In genomic region chr20:10672579-10673127, GRCh38 we compare ENCODE assay signal across 8 cellular contexts. TPM values are rescaled to one million over a fixed set of nuclear protein-coding genes. Genes with fewer than 3 reads are reported as not detected.
DNase-seq lines count a peak whose midpoint lies in the region; ATAC-seq and TF ChIP-seq lines count a peak whose summit lies in the region.

No MANE protein-coding gene starts in this region.

- DNase-seq in NOMO-1 (lab: John Stamatoyannopoulos, UW; ENCODE audit: unreplicated experiment in 2 of 2) (peak; percentile 39 to 58), NOMO-1 treated with dmso at 0.1 percent for 144 hours (lab: John Stamatoyannopoulos, UW; ENCODE audit: unreplicated experiment) (no peak), NCI-H345 (lab: John Stamatoyannopoulos, UW) (peak; percentile 55), activated T-cell treated with anti-CD3 and anti-CD28 coated beads for 48 hours (ENCODE audit: low read depth) (peak; percentile 39), fibroblast of mammary gland (ENCODE audit: low read depth) (peak; percentile 66), ureter (ENCODE audit: low spot score) (peak; percentile 66), H4 (ENCODE audit: low spot score) (no peak)
- DNase-seq in naive thymus-derived CD8-positive, alpha-beta T cell = no peak

- H3K36me3 Mint-ChIP-seq in naive thymus-derived CD8-positive, alpha-beta T cell = peaks cover 0 to 3% (median 0%) of the 10 kb centered on the region in 3 donors

- H3K4me1 Mint-ChIP-seq in naive thymus-derived CD8-positive, alpha-beta T cell = peaks cover 6 to 30% (median 16%) of the 10 kb centered on the region in 4 donors

- peaks cover 37 to 63% (median 52%) of the 10 kb centered on the region in 5 donors for H3K27me3 Mint-ChIP-seq in naive thymus-derived CD8-positive, alpha-beta T cell

- no peaks in the 10 kb centered on the region for H3K9me3 Mint-ChIP-seq in naive thymus-derived CD8-positive, alpha-beta T cell

- peak overlapping the region; percentile 55 to 85 (median 73) for H3K4me3 Mint-ChIP-seq in naive thymus-derived CD8-positive, alpha-beta T cell

- peak overlapping the region; percentile 60 for H3K4me3 ChIP-seq in fibroblast of mammary gland (ENCODE audit: control insufficient read depth, low read depth, low read length)

- POLR2A ChIA-PET in naive thymus-derived CD8-positive, alpha-beta T cell (lab: Charles Lee) = no interaction called here

- H3K27ac Mint-ChIP-seq in naive thymus-derived CD8-positive, alpha-beta T cell = no peak overlapping the region

- ATAC-seq in naive thymus-derived CD8-positive, alpha-beta T cell = peak in 1 of 2 donors; percentile 16

- TF ChIP-seq CTCF in fibroblast of mammary gland (conservative IDR thresholded peaks at IDR 0.05; ENCODE audit: control insufficient read depth, insufficient read depth, low read depth, low read length) = no peak

RNA-seq across cellular contexts. Expression of gene JAG1, which starts 1.1 kb away (rescaled TPM):
- under 1 TPM in 1 of 2 experiments, not detected in 1; 0.18 TPM for total RNA-seq in naive thymus-derived CD8-positive, alpha-beta T cell
- under 1 TPM in 2 of 3 donors, not detected in 1; 0.05 to 0.06 TPM for polyA plus RNA-seq in naive thymus-derived CD8-positive, alpha-beta T cell
- 161 TPM for total RNA-seq in ureter
- 8.4 and 9.9 TPM in 2 replicates for total RNA-seq in H4 (2014; rRNA removed; shearing (Covaris generic))

Comparison
In these comparisons a context has a peak if more than half of its experiments do, and no peak if none do; other contexts are left out.
1. DNase-seq: peak in NOMO-1 (2 of 2), NCI-H345 (single experiment), activated T-cell treated with anti-CD3 and anti-CD28 coated beads for 48 hours (single experiment), fibroblast of mammary gland (single experiment) and ureter (single experiment); none in NOMO-1 treated with dmso at 0.1 percent for 144 hours (single experiment), naive thymus-derived CD8-positive, alpha-beta T cell (0 of 10) and H4 (single experiment).
2. RNA of gene JAG1, which starts 1.1 kb away (total RNA-seq): 161 TPM in ureter (single experiment); 8.4 to 9.9 TPM in H4 and 0.18 TPM in naive thymus-derived CD8-positive, alpha-beta T cell; every median in the first group is over 10 times any median in the second.